ENCODE assay signal across 1 cellular context in the genomic region with DNA sequence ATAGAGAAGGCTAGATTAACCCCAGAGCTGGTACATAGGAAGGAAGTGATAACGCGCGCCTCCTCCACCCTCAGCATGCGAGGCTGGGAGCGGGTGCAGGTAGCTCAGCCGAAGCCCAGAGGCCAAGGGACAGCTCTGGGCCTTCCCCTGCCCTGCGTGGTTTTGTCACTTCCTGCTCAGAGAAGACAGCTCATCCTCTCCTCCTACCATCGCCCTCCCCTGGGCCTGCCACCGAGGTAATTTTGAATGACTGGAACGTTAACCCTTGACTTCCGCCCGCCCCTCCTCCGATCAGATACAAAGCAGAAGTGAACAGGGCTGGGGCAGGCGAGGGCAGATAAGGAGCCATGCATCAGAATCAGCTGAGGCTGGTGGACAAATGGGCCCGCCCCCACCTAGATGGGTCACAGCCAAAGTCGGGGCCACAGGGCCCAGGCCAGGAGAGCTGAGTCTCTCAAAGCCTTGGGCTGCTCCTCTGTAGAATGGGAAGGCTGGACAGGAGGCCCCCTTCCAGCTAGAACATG.
A peak's percentile ranks its signal among the peaks of the same experiment; 100 is the strongest.
TF ChIP-seq lines count a peak whose summit lies in the region.

No MANE protein-coding gene starts in this region.

TF ChIP-seq in K562, 482 proteins besides CTCF, POLR2A, EP300 and RAD21 (continued from another document and continues in another):
- TF ChIP-seq, protein P1, sequence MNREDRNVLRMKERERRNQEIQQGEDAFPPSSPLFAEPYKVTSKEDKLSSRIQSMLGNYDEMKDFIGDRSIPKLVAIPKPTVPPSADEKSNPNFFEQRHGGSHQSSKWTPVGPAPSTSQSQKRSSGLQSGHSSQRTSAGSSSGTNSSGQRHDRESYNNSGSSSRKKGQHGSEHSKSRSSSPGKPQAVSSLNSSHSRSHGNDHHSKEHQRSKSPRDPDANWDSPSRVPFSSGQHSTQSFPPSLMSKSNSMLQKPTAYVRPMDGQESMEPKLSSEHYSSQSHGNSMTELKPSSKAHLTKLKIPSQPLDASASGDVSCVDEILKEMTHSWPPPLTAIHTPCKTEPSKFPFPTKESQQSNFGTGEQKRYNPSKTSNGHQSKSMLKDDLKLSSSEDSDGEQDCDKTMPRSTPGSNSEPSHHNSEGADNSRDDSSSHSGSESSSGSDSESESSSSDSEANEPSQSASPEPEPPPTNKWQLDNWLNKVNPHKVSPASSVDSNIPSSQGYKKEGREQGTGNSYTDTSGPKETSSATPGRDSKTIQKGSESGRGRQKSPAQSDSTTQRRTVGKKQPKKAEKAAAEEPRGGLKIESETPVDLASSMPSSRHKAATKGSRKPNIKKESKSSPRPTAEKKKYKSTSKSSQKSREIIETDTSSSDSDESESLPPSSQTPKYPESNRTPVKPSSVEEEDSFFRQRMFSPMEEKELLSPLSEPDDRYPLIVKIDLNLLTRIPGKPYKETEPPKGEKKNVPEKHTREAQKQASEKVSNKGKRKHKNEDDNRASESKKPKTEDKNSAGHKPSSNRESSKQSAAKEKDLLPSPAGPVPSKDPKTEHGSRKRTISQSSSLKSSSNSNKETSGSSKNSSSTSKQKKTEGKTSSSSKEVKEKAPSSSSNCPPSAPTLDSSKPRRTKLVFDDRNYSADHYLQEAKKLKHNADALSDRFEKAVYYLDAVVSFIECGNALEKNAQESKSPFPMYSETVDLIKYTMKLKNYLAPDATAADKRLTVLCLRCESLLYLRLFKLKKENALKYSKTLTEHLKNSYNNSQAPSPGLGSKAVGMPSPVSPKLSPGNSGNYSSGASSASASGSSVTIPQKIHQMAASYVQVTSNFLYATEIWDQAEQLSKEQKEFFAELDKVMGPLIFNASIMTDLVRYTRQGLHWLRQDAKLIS (CRISPR knock-in tag; IDR thresholded peaks at IDR 0.05), result no peak
- TF ChIP-seq, protein P2, sequence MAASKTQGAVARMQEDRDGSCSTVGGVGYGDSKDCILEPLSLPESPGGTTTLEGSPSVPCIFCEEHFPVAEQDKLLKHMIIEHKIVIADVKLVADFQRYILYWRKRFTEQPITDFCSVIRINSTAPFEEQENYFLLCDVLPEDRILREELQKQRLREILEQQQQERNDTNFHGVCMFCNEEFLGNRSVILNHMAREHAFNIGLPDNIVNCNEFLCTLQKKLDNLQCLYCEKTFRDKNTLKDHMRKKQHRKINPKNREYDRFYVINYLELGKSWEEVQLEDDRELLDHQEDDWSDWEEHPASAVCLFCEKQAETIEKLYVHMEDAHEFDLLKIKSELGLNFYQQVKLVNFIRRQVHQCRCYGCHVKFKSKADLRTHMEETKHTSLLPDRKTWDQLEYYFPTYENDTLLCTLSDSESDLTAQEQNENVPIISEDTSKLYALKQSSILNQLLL (CRISPR knock-in tag; IDR thresholded peaks at IDR 0.05; ENCODE audit: borderline replicate concordance), result no peak
- TF ChIP-seq PRPF4 (IDR thresholded peaks at IDR 0.05; ENCODE audit: insufficient read depth, low read depth, low read length, poor library complexity, severe bottlenecking) (no peak), ELF4 (CRISPR knock-in tag; IDR thresholded peaks at IDR 0.05) (0 out of 2 replicates have a peak, but pooled peaks have one; percentile 26), TFAM (CRISPR knock-in tag; conservative IDR thresholded peaks at IDR 0.05) (no peak), POU5F1 (IDR thresholded peaks at IDR 0.05; ENCODE audit: borderline replicate concordance, low read depth, low read length, partially characterized antibody) (no peak), HNRNPLL (IDR thresholded peaks at IDR 0.05; ENCODE audit: low read depth, low read length, poor library complexity, severe bottlenecking) (no peak), KLF13 (tag; IDR thresholded peaks at IDR 0.05; ENCODE audit: borderline replicate concordance, low read depth) (peak; percentile 65; the same call in 1 of the 2 replicates), NCOA2 (IDR thresholded peaks at IDR 0.05; ENCODE audit: partially characterized antibody in 2 of 2) (no peak), ZNF212 (CRISPR knock-in tag; IDR thresholded peaks at IDR 0.05) (no peak), KDM4B (IDR thresholded peaks at IDR 0.05; ENCODE audit: borderline replicate concordance in 2 of 2, low read depth in 1 of 2) (no peak), SMARCE1 (IDR thresholded peaks at IDR 0.05) (peak; percentile 88), ZNF589 (CRISPR knock-in tag; IDR thresholded peaks at IDR 0.05; ENCODE audit: low read depth) (no peak), ZNF75A (CRISPR knock-in tag; IDR thresholded peaks at IDR 0.05) (no peak), CCAR2 (IDR thresholded peaks at IDR 0.05; ENCODE audit: low read depth, low read length) (no peak), BRD4 (IDR thresholded peaks at IDR 0.05) (no peak), FOXK1 (CRISPR knock-in tag; IDR thresholded peaks at IDR 0.05; ENCODE audit: borderline replicate concordance) (no peak)
- TF ChIP-seq, protein P3, sequence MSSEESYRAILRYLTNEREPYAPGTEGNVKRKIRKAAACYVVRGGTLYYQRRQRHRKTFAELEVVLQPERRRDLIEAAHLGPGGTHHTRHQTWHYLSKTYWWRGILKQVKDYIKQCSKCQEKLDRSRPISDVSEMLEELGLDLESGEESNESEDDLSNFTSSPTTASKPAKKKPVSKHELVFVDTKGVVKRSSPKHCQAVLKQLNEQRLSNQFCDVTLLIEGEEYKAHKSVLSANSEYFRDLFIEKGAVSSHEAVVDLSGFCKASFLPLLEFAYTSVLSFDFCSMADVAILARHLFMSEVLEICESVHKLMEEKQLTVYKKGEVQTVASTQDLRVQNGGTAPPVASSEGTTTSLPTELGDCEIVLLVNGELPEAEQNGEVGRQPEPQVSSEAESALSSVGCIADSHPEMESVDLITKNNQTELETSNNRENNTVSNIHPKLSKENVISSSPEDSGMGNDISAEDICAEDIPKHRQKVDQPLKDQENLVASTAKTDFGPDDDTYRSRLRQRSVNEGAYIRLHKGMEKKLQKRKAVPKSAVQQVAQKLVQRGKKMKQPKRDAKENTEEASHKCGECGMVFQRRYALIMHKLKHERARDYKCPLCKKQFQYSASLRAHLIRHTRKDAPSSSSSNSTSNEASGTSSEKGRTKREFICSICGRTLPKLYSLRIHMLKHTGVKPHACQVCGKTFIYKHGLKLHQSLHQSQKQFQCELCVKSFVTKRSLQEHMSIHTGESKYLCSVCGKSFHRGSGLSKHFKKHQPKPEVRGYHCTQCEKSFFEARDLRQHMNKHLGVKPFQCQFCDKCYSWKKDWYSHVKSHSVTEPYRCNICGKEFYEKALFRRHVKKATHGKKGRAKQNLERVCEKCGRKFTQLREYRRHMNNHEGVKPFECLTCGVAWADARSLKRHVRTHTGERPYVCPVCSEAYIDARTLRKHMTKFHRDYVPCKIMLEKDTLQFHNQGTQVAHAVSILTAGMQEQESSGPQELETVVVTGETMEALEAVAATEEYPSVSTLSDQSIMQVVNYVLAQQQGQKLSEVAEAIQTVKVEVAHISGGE (CRISPR knock-in tag; IDR thresholded peaks at IDR 0.05), result 0 out of 6 replicates have a peak, but pooled peaks of 1 of the 3 experiments have one; percentile 41
- TF ChIP-seq, protein P4, sequence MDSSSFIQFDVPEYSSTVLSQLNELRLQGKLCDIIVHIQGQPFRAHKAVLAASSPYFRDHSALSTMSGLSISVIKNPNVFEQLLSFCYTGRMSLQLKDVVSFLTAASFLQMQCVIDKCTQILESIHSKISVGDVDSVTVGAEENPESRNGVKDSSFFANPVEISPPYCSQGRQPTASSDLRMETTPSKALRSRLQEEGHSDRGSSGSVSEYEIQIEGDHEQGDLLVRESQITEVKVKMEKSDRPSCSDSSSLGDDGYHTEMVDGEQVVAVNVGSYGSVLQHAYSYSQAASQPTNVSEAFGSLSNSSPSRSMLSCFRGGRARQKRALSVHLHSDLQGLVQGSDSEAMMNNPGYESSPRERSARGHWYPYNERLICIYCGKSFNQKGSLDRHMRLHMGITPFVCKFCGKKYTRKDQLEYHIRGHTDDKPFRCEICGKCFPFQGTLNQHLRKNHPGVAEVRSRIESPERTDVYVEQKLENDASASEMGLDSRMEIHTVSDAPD (CRISPR knock-in tag; IDR thresholded peaks at IDR 0.05), result no peak
- TF ChIP-seq, protein P5, sequence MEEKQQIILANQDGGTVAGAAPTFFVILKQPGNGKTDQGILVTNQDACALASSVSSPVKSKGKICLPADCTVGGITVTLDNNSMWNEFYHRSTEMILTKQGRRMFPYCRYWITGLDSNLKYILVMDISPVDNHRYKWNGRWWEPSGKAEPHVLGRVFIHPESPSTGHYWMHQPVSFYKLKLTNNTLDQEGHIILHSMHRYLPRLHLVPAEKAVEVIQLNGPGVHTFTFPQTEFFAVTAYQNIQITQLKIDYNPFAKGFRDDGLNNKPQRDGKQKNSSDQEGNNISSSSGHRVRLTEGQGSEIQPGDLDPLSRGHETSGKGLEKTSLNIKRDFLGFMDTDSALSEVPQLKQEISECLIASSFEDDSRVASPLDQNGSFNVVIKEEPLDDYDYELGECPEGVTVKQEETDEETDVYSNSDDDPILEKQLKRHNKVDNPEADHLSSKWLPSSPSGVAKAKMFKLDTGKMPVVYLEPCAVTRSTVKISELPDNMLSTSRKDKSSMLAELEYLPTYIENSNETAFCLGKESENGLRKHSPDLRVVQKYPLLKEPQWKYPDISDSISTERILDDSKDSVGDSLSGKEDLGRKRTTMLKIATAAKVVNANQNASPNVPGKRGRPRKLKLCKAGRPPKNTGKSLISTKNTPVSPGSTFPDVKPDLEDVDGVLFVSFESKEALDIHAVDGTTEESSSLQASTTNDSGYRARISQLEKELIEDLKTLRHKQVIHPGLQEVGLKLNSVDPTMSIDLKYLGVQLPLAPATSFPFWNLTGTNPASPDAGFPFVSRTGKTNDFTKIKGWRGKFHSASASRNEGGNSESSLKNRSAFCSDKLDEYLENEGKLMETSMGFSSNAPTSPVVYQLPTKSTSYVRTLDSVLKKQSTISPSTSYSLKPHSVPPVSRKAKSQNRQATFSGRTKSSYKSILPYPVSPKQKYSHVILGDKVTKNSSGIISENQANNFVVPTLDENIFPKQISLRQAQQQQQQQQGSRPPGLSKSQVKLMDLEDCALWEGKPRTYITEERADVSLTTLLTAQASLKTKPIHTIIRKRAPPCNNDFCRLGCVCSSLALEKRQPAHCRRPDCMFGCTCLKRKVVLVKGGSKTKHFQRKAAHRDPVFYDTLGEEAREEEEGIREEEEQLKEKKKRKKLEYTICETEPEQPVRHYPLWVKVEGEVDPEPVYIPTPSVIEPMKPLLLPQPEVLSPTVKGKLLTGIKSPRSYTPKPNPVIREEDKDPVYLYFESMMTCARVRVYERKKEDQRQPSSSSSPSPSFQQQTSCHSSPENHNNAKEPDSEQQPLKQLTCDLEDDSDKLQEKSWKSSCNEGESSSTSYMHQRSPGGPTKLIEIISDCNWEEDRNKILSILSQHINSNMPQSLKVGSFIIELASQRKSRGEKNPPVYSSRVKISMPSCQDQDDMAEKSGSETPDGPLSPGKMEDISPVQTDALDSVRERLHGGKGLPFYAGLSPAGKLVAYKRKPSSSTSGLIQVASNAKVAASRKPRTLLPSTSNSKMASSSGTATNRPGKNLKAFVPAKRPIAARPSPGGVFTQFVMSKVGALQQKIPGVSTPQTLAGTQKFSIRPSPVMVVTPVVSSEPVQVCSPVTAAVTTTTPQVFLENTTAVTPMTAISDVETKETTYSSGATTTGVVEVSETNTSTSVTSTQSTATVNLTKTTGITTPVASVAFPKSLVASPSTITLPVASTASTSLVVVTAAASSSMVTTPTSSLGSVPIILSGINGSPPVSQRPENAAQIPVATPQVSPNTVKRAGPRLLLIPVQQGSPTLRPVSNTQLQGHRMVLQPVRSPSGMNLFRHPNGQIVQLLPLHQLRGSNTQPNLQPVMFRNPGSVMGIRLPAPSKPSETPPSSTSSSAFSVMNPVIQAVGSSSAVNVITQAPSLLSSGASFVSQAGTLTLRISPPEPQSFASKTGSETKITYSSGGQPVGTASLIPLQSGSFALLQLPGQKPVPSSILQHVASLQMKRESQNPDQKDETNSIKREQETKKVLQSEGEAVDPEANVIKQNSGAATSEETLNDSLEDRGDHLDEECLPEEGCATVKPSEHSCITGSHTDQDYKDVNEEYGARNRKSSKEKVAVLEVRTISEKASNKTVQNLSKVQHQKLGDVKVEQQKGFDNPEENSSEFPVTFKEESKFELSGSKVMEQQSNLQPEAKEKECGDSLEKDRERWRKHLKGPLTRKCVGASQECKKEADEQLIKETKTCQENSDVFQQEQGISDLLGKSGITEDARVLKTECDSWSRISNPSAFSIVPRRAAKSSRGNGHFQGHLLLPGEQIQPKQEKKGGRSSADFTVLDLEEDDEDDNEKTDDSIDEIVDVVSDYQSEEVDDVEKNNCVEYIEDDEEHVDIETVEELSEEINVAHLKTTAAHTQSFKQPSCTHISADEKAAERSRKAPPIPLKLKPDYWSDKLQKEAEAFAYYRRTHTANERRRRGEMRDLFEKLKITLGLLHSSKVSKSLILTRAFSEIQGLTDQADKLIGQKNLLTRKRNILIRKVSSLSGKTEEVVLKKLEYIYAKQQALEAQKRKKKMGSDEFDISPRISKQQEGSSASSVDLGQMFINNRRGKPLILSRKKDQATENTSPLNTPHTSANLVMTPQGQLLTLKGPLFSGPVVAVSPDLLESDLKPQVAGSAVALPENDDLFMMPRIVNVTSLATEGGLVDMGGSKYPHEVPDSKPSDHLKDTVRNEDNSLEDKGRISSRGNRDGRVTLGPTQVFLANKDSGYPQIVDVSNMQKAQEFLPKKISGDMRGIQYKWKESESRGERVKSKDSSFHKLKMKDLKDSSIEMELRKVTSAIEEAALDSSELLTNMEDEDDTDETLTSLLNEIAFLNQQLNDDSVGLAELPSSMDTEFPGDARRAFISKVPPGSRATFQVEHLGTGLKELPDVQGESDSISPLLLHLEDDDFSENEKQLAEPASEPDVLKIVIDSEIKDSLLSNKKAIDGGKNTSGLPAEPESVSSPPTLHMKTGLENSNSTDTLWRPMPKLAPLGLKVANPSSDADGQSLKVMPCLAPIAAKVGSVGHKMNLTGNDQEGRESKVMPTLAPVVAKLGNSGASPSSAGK (IDR thresholded peaks at IDR 0.05), result peak; percentile 73
- TF ChIP-seq, protein P6, sequence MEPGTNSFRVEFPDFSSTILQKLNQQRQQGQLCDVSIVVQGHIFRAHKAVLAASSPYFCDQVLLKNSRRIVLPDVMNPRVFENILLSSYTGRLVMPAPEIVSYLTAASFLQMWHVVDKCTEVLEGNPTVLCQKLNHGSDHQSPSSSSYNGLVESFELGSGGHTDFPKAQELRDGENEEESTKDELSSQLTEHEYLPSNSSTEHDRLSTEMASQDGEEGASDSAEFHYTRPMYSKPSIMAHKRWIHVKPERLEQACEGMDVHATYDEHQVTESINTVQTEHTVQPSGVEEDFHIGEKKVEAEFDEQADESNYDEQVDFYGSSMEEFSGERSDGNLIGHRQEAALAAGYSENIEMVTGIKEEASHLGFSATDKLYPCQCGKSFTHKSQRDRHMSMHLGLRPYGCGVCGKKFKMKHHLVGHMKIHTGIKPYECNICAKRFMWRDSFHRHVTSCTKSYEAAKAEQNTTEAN (CRISPR knock-in tag; IDR thresholded peaks at IDR 0.05), result 0 out of 2 replicates have a peak, but pooled peaks have one; percentile 22
- TF ChIP-seq, protein P7, sequence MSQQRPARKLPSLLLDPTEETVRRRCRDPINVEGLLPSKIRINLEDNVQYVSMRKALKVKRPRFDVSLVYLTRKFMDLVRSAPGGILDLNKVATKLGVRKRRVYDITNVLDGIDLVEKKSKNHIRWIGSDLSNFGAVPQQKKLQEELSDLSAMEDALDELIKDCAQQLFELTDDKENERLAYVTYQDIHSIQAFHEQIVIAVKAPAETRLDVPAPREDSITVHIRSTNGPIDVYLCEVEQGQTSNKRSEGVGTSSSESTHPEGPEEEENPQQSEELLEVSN (IDR thresholded peaks at IDR 0.05; ENCODE audit: borderline replicate concordance in 1 of 2, extremely low read depth in 1 of 2, insufficient read depth in 1 of 2, insufficient read length in 1 of 2, low read depth in 1 of 2, low read length in 1 of 2, poor library complexity in 1 of 2, severe bottlenecking in 1 of 2), result peak; percentile 52 to 57
- TF ChIP-seq, protein P8, sequence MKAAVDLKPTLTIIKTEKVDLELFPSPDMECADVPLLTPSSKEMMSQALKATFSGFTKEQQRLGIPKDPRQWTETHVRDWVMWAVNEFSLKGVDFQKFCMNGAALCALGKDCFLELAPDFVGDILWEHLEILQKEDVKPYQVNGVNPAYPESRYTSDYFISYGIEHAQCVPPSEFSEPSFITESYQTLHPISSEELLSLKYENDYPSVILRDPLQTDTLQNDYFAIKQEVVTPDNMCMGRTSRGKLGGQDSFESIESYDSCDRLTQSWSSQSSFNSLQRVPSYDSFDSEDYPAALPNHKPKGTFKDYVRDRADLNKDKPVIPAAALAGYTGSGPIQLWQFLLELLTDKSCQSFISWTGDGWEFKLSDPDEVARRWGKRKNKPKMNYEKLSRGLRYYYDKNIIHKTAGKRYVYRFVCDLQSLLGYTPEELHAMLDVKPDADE (conservative IDR thresholded peaks at IDR 0.05; ENCODE audit: control insufficient read depth, low read depth, low read length), result peak; percentile 81
